24 cellular contexts compared by ENCODE assay signal in genomic region chr1:21626921-21627339, GRCh38. TPM values are rescaled to one million over a fixed set of nuclear protein-coding genes. Genes with fewer than 3 reads are reported as not detected.
DNase-seq lines count a peak whose midpoint lies in the region; ATAC-seq and TF ChIP-seq lines count a peak whose summit lies in the region.
"Had no signal": no experiment of that assay in that cellular context is flagged by ENCODE, and none has a peak within 500 bp of the region (broad histone marks: within the 10 kb centered on the region; RNA-seq: fewer than 3 reads in every experiment).

No MANE protein-coding gene starts in this region.

- H3K4me3 ChIP-seq in mammary epithelial cell (replicated peaks in 1 of 3; ENCODE audit: insufficient read depth in 1 of 3, low read depth in 2 of 3, low read length in 3 of 3) (no peak overlapping the region), osteoblast (ENCODE audit: insufficient read depth, low read length) (no peak overlapping the region), brain microvascular endothelial cell (ENCODE audit: low read depth, low read length) (no peak overlapping the region)
- H3K4me3 ChIP-seq: SJSA1, tibial nerve had no signal

- H3K4me1 Mint-ChIP-seq in activated naive CD4-positive, alpha-beta T cell treated with anti-CD3 and anti-CD28 coated beads, Interleukin-2, amount 10 ng/mL, durations not matched to agents 7 days and 5 days = peaks cover 5% of the 10 kb centered on the region
- H3K4me1 Mint-ChIP-seq in activated T-cell treated with anti-CD3 and anti-CD28 coated beads, Interleukin-2, amount 50 U/mL, for 4 hours (ENCODE audit: low read depth) = peaks cover 4% of the 10 kb centered on the region

- no peak overlapping the region for H3K9ac ChIP-seq in mammary epithelial cell (ENCODE audit: insufficient read depth, low read length)

- CTCF ChIA-PET in mammary epithelial cell (lab: Charles Lee; ENCODE audit: low non-redundant PET) = no interaction called here
- CTCF ChIA-PET in activated naive CD4-positive, alpha-beta T cell treated with anti-CD3 and anti-CD28 coated beads, Interleukin-2, amount 10 ng/mL, durations not matched to agents 7 days and 5 days (lab: Charles Lee) = no interaction called here

- H3K27me3 ChIP-seq in mammary epithelial cell (ENCODE audit: insufficient read depth, low read length) (no peaks in the 10 kb centered on the region), osteoblast (ENCODE audit: insufficient read depth, low read length) (peaks cover 15% of the 10 kb centered on the region), brain microvascular endothelial cell (replicated peaks) (peaks cover 12% of the 10 kb centered on the region)

- TF ChIP-seq CTCF in mammary epithelial cell (conservative IDR thresholded peaks at IDR 0.05 in 1 of 2, IDR thresholded peaks at IDR 0.05 in 1 of 2; ENCODE audit: extremely low read depth in 1 of 2, insufficient read depth in 1 of 2, low read depth in 1 of 2, low read length in 2 of 2) (no peak), osteoblast (IDR thresholded peaks at IDR 0.05; ENCODE audit: extremely low read depth, low read depth, low read length) (no peak), brain microvascular endothelial cell (IDR thresholded peaks at IDR 0.05; ENCODE audit: low read depth, low read length, missing control alignments) (no peak)

- DNase-seq in ELF-1 (ENCODE audit: low read depth, low spot score) (peak; percentile 69), MV-4-11 (lab: John Stamatoyannopoulos, UW) (peak; percentile 61), mammary epithelial cell (peak; percentile 26), osteoblast (ENCODE audit: insufficient read length, low spot score, missing footprints) (peak; percentile 89), erythroblast (lab: John Stamatoyannopoulos, UW) (no peak), brain microvascular endothelial cell (no peak)
- no peak for DNase-seq in activated naive CD4-positive, alpha-beta T cell treated with anti-CD3 and anti-CD28 coated beads, Interleukin-2, amount 10 ng/mL, durations not matched to agents 7 days and 5 days
- no peak for DNase-seq in activated T-cell treated with anti-CD3 and anti-CD28 coated beads, Interleukin-2, amount 50 U/mL, for 4 hours
- DNase-seq: activated CD8-positive, alpha-beta T cell treated with anti-CD3 and anti-CD28 coated beads for 36 hours; activated naive CD4-positive, alpha-beta T cell treated with Interleukin-2 at 50 U/mL for 16 hours; amygdala; CD4-positive, alpha-beta memory T cell; central memory CD4-positive, alpha-beta T cell; HFFc6; left cardiac atrium; naive thymus-derived CD8-positive, alpha-beta T cell; NCI-H1436 treated with DMSO at 0.1 percent for 48 hours; NCI-H748 treated with DMSO at 0.1 percent for 48 hours; stimulated activated naive CD8-positive, alpha-beta T cell treated with anti-CD3 and anti-CD28 coated beads, Interleukin-15, Interleukin-2, amounts not matched to agents 100 U/mL and 50 U/mL, for 24 hours had no signal

- dilution Hi-C loops in mammary epithelial cell (cut with HindIII; ENCODE audit: low sequenced_read_pairs) = no loop called here

- no peaks in the 10 kb centered on the region for H3K9me3 Mint-ChIP-seq in activated naive CD4-positive, alpha-beta T cell treated with anti-CD3 and anti-CD28 coated beads, Interleukin-2, amount 10 ng/mL, durations not matched to agents 7 days and 5 days
- H3K9me3 Mint-ChIP-seq in activated T-cell treated with anti-CD3 and anti-CD28 coated beads, Interleukin-2, amount 50 U/mL, for 4 hours = no peaks in the 10 kb centered on the region
- H3K9me3 Mint-ChIP-seq: activated CD8-positive, alpha-beta T cell treated with anti-CD3 and anti-CD28 coated beads for 36 hours; CD4-positive, alpha-beta memory T cell; HFFc6; naive thymus-derived CD8-positive, alpha-beta T cell; T-helper 1 cell treated with Interleukin-12 subunit alpha and Interleukin-12 subunit beta and Interleukin-4 antibody, amounts not matched to agents 30 μg/mL and 1 μg/mL, for 36 hours had no signal

- H3K36me3 Mint-ChIP-seq in activated naive CD4-positive, alpha-beta T cell treated with anti-CD3 and anti-CD28 coated beads, Interleukin-2, amount 10 ng/mL, durations not matched to agents 7 days and 5 days = no peaks in the 10 kb centered on the region
- H3K36me3 Mint-ChIP-seq in activated T-cell treated with anti-CD3 and anti-CD28 coated beads, Interleukin-2, amount 50 U/mL, for 4 hours (ENCODE audit: insufficient read depth) = no peaks in the 10 kb centered on the region
- H3K36me3 Mint-ChIP-seq: CD4-positive, alpha-beta memory T cell; naive thymus-derived CD8-positive, alpha-beta T cell had no signal

- H3K36me3 ChIP-seq in mammary epithelial cell (ENCODE audit: insufficient read depth, low read length) (no peaks in the 10 kb centered on the region), osteoblast (ENCODE audit: insufficient read depth, low read length) (no peaks in the 10 kb centered on the region), brain microvascular endothelial cell (replicated peaks) (no peaks in the 10 kb centered on the region)
- H3K36me3 ChIP-seq: SJSA1 had no signal

- TF ChIP-seq POLR2A in erythroblast (IDR thresholded peaks at IDR 0.05; ENCODE audit: low read length) = no peak

- H4K20me1 ChIP-seq in mammary epithelial cell (ENCODE audit: insufficient read depth, low read length) = no peaks in the 10 kb centered on the region
- H4K20me1 ChIP-seq in osteoblast (ENCODE audit: insufficient read depth, low read length) = no peaks in the 10 kb centered on the region

- no peak for ATAC-seq in activated T-cell treated with anti-CD3 and anti-CD28 coated beads, Interleukin-2, amount 50 U/mL, for 4 hours
- ATAC-seq: activated CD8-positive, alpha-beta T cell treated with anti-CD3 and anti-CD28 coated beads for 36 hours; HepG2; left cardiac atrium; naive thymus-derived CD8-positive, alpha-beta T cell; stimulated activated naive CD8-positive, alpha-beta T cell treated with anti-CD3 and anti-CD28 coated beads, Interleukin-15, Interleukin-2, amounts not matched to agents 100 U/mL and 50 U/mL, for 24 hours had no signal

- H3K4me2 ChIP-seq in mammary epithelial cell (ENCODE audit: insufficient read depth, low read depth, low read length) (no peak overlapping the region), osteoblast (ENCODE audit: insufficient read depth, low read length) (no peak overlapping the region)

- H3K4me3 Mint-ChIP-seq in activated naive CD4-positive, alpha-beta T cell treated with anti-CD3 and anti-CD28 coated beads, Interleukin-2, amount 10 ng/mL, durations not matched to agents 7 days and 5 days = no peak overlapping the region
- no peak overlapping the region for H3K4me3 Mint-ChIP-seq in activated T-cell treated with anti-CD3 and anti-CD28 coated beads, Interleukin-2, amount 50 U/mL, for 4 hours
- H3K4me3 Mint-ChIP-seq: activated CD8-positive, alpha-beta T cell treated with anti-CD3 and anti-CD28 coated beads for 36 hours; CD4-positive, alpha-beta memory T cell; HFFc6; naive thymus-derived CD8-positive, alpha-beta T cell; T-helper 1 cell treated with Interleukin-12 subunit alpha and Interleukin-12 subunit beta and Interleukin-4 antibody, amounts not matched to agents 30 μg/mL and 1 μg/mL, for 36 hours had no signal

- intact Hi-C loops in mammary epithelial cell (cut with micrococcal nuclease) = no loop called here

- BruUV-seq in mammary epithelial cell (replicated peaks; lab: Mats Ljungman, UMichigan) = no TSS peak

- H3K27ac Mint-ChIP-seq in activated naive CD4-positive, alpha-beta T cell treated with anti-CD3 and anti-CD28 coated beads, Interleukin-2, amount 10 ng/mL, durations not matched to agents 7 days and 5 days = no peak overlapping the region
- H3K27ac Mint-ChIP-seq: activated CD8-positive, alpha-beta T cell treated with anti-CD3 and anti-CD28 coated beads for 36 hours; CD4-positive, alpha-beta memory T cell; HFFc6; naive thymus-derived CD8-positive, alpha-beta T cell; T-helper 1 cell treated with Interleukin-12 subunit alpha and Interleukin-12 subunit beta and Interleukin-4 antibody, amounts not matched to agents 30 μg/mL and 1 μg/mL, for 36 hours had no signal

- H3K27ac ChIP-seq in mammary epithelial cell (ENCODE audit: insufficient read depth, low read depth, low read length) = no peak overlapping the region
- H3K27ac ChIP-seq in osteoblast (ENCODE audit: low read depth, low read length) = no peak overlapping the region
- no peak overlapping the region for H3K27ac ChIP-seq in brain microvascular endothelial cell
- H3K27ac ChIP-seq: SJSA1, tibial nerve had no signal

- in situ Hi-C loops in mammary epithelial cell (cut with MboI; ENCODE audit: low sequenced_read_pairs in 2 of 2) (no loop called here), brain microvascular endothelial cell (cut with HindIII; ENCODE audit: low pct_ligation_motif_present, low sequenced_read_pairs) (no loop called here)

- WGBS in mammary epithelial cell (ENCODE audit: low coverage, missing lambda C conversion rate) = 69% methylated on average over 7 of the region's 11 CpGs

- H3K27me3 Mint-ChIP-seq in activated naive CD4-positive, alpha-beta T cell treated with anti-CD3 and anti-CD28 coated beads, Interleukin-2, amount 10 ng/mL, durations not matched to agents 7 days and 5 days = peaks cover 54% of the 10 kb centered on the region
- peaks cover 32% of the 10 kb centered on the region for H3K27me3 Mint-ChIP-seq in activated T-cell treated with anti-CD3 and anti-CD28 coated beads, Interleukin-2, amount 50 U/mL, for 4 hours (ENCODE audit: low read depth)

- H2AFZ ChIP-seq in mammary epithelial cell (ENCODE audit: low read depth, low read length) (no peak overlapping the region), osteoblast (ENCODE audit: low read length) (no peak overlapping the region)

- peaks cover 8% of the 10 kb centered on the region for H3K4me1 ChIP-seq in mammary epithelial cell (ENCODE audit: insufficient read depth, low read length)
- no peaks in the 10 kb centered on the region for H3K4me1 ChIP-seq in osteoblast (ENCODE audit: insufficient read depth, low read length)

- H3K9me3 ChIP-seq in mammary epithelial cell (replicated peaks; ENCODE audit: insufficient read depth, low read length) = no peaks in the 10 kb centered on the region
- no peaks in the 10 kb centered on the region for H3K9me3 ChIP-seq in osteoblast (ENCODE audit: low read depth, low read length)
- H3K9me3 ChIP-seq: SJSA1, tibial nerve had no signal

- no peaks in the 10 kb centered on the region for H3K79me2 ChIP-seq in mammary epithelial cell (ENCODE audit: insufficient read depth, low read length)
- no peaks in the 10 kb centered on the region for H3K79me2 ChIP-seq in osteoblast (ENCODE audit: insufficient read depth, low read length)

RNA-seq across cellular contexts. Expression of gene RAP1GAP, which starts 42.2 kb away (rescaled TPM):
- under 1 TPM; 0.17 to 0.54 TPM for total RNA-seq in mammary epithelial cell
- 0.31 TPM for polyA plus RNA-seq in mammary epithelial cell
- polyA minus RNA-seq in mammary epithelial cell = 0.52 TPM
- total RNA-seq in osteoblast = under 0.01 and 0.29 TPM in 2 replicates
- total RNA-seq in activated T-cell treated with anti-CD3 and anti-CD28 coated beads, Interleukin-2, amount 50 U/mL, for 4 hours = 1 to 10 TPM in 2 of 3 donors, under 1 TPM in 1; 0.46 to 1.4 (median 1.2) TPM
- total RNA-seq: dermis microvascular lymphatic vessel endothelial cell had no signal
- polyA plus RNA-seq: CD4-positive, alpha-beta memory T cell; naive thymus-derived CD8-positive, alpha-beta T cell had no signal

Comparison
In these comparisons a context has a peak if more than half of its experiments do, and no peak if none do; other contexts are left out.
1. DNase-seq: peak in ELF-1 (single experiment), MV-4-11 (single experiment), mammary epithelial cell (single experiment) and osteoblast (single experiment); none in activated naive CD4-positive, alpha-beta T cell treated with anti-CD3 and anti-CD28 coated beads, Interleukin-2, amount 10 ng/mL, durations not matched to agents 7 days and 5 days (single experiment), erythroblast (0 of 2), brain microvascular endothelial cell (single experiment) and activated T-cell treated with anti-CD3 and anti-CD28 coated beads, Interleukin-2, amount 50 U/mL, for 4 hours (single experiment).